8 cellular contexts compared by ENCODE assay signal in genomic region chr6:126339796-126340750, GRCh38. TPM values are rescaled to one million over a fixed set of nuclear protein-coding genes. Genes with fewer than 3 reads are reported as not detected.
DNase-seq lines count a peak whose midpoint lies in the region; ATAC-seq and TF ChIP-seq lines count a peak whose summit lies in the region.

TSS of gene CENPW (plus strand) at chr6:126340115. CDS start at chr6:126340274, 159 bp downstream.

- H3K9me3 Mint-ChIP-seq in GM23338, result no peaks in the 10 kb centered on the region
- no peaks in the 10 kb centered on the region for H3K9me3 Mint-ChIP-seq in activated T-cell treated with anti-CD3 and anti-CD28 coated beads, Interleukin-2, amount 50 U/mL, for 72 hours
- no peaks in the 10 kb centered on the region for H3K9me3 Mint-ChIP-seq in naive thymus-derived CD8-positive, alpha-beta T cell
- H3K9me3 Mint-ChIP-seq in stimulated activated naive B cell treated with anti-CD40 and anti-IgM and Interleukin-4, amounts not matched to agents 10 μg/mL and 1 μg/mL and 100 μg/mL, for 72 hours, result no peaks in the 10 kb centered on the region

- DNase-seq in EL (peak; percentile 90), GM23338 (ENCODE audit: low spot score) (peak; percentile 98), Karpas-422 (peak; percentile 97), RKO (ENCODE audit: low spot score) (peak; percentile 92), fibroblast of mammary gland (ENCODE audit: low read depth) (peak; percentile 91)
- peak; percentile 96 to 97 for DNase-seq in activated T-cell treated with anti-CD3 and anti-CD28 coated beads, Interleukin-2, amount 50 U/mL, for 72 hours
- peak; percentile 79 to 93 (median 83) for DNase-seq in naive thymus-derived CD8-positive, alpha-beta T cell
- DNase-seq in stimulated activated naive B cell treated with anti-CD40 and anti-IgM and Interleukin-4, amounts not matched to agents 10 μg/mL and 1 μg/mL and 100 μg/mL, for 72 hours, result peak; percentile 86

- peaks cover 21% of the 10 kb centered on the region for H3K4me1 Mint-ChIP-seq in GM23338
- peaks cover 22% of the 10 kb centered on the region for H3K4me1 Mint-ChIP-seq in activated T-cell treated with anti-CD3 and anti-CD28 coated beads, Interleukin-2, amount 50 U/mL, for 72 hours (ENCODE audit: low read depth)
- H3K4me1 Mint-ChIP-seq in naive thymus-derived CD8-positive, alpha-beta T cell, result peaks cover 0 to 11% (median 4%) of the 10 kb centered on the region in 4 donors
- H3K4me1 Mint-ChIP-seq in stimulated activated naive B cell treated with anti-CD40 and anti-IgM and Interleukin-4, amounts not matched to agents 10 μg/mL and 1 μg/mL and 100 μg/mL, for 72 hours, result peaks cover 5 to 6% of the 10 kb centered on the region in 2 donors

- H4K20me1 ChIP-seq in GM23338 (replicated peaks; ENCODE audit: insufficient read depth) (no peaks in the 10 kb centered on the region), Karpas-422 (ENCODE audit: insufficient read depth, low read depth, low read length) (no peaks in the 10 kb centered on the region)

- no peaks in the 10 kb centered on the region for H3K36me3 Mint-ChIP-seq in GM23338 (ENCODE audit: low read depth)
- no peaks in the 10 kb centered on the region for H3K36me3 Mint-ChIP-seq in activated T-cell treated with anti-CD3 and anti-CD28 coated beads, Interleukin-2, amount 50 U/mL, for 72 hours (ENCODE audit: insufficient read depth in 2 of 2)
- no peaks in the 10 kb centered on the region for H3K36me3 Mint-ChIP-seq in naive thymus-derived CD8-positive, alpha-beta T cell
- no peaks in the 10 kb centered on the region for H3K36me3 Mint-ChIP-seq in stimulated activated naive B cell treated with anti-CD40 and anti-IgM and Interleukin-4, amounts not matched to agents 10 μg/mL and 1 μg/mL and 100 μg/mL, for 72 hours

- no peaks in the 10 kb centered on the region for H3K36me3 ChIP-seq in GM23338 (ENCODE audit: insufficient read depth)
- H3K36me3 ChIP-seq in Karpas-422 (ENCODE audit: insufficient read depth, low read length), result no peaks in the 10 kb centered on the region

- H3K27ac ChIP-seq in GM23338 (ENCODE audit: low read depth) (peak within 1 kb of the TSS; percentile 91), Karpas-422 (ENCODE audit: low read length) (peak within 1 kb of the TSS; percentile 21)

- H3K9me2 ChIP-seq in GM23338 (ENCODE audit: insufficient read depth) (no peaks in the 10 kb centered on the region), Karpas-422 (replicated peaks; ENCODE audit: insufficient read depth, low read length) (no peaks in the 10 kb centered on the region)

- H3K27me3 Mint-ChIP-seq in GM23338 (ENCODE audit: insufficient read depth, low read depth, poor library complexity), result no peaks in the 10 kb centered on the region
- no peaks in the 10 kb centered on the region for H3K27me3 Mint-ChIP-seq in activated T-cell treated with anti-CD3 and anti-CD28 coated beads, Interleukin-2, amount 50 U/mL, for 72 hours (ENCODE audit: low read depth)
- H3K27me3 Mint-ChIP-seq in naive thymus-derived CD8-positive, alpha-beta T cell, result no peaks in the 10 kb centered on the region
- no peaks in the 10 kb centered on the region for H3K27me3 Mint-ChIP-seq in stimulated activated naive B cell treated with anti-CD40 and anti-IgM and Interleukin-4, amounts not matched to agents 10 μg/mL and 1 μg/mL and 100 μg/mL, for 72 hours

- H3K4me2 ChIP-seq in GM23338 (peak within 1 kb of the TSS; percentile 87), Karpas-422 (ENCODE audit: low read depth, low read length, poor library complexity, severe bottlenecking) (peak within 1 kb of the TSS; percentile 99)

- POLR2A ChIA-PET in naive thymus-derived CD8-positive, alpha-beta T cell (lab: Charles Lee), result no interaction called here

- no peak within 1 kb of the TSS for H3K27ac Mint-ChIP-seq in GM23338
- H3K27ac Mint-ChIP-seq in activated T-cell treated with anti-CD3 and anti-CD28 coated beads, Interleukin-2, amount 50 U/mL, for 72 hours, result no peak within 1 kb of the TSS
- H3K27ac Mint-ChIP-seq in naive thymus-derived CD8-positive, alpha-beta T cell, result peak within 1 kb of the TSS in 2 of 10 donors; percentile 2 to 55
- H3K27ac Mint-ChIP-seq in stimulated activated naive B cell treated with anti-CD40 and anti-IgM and Interleukin-4, amounts not matched to agents 10 μg/mL and 1 μg/mL and 100 μg/mL, for 72 hours, result no peak within 1 kb of the TSS

- H3K4me1 ChIP-seq in GM23338 (ENCODE audit: insufficient read depth) (peaks cover 32% of the 10 kb centered on the region), Karpas-422 (ENCODE audit: low read length) (peaks cover 32% of the 10 kb centered on the region)

- no peak for TF ChIP-seq CTCF in GM23338 (conservative IDR thresholded peaks at IDR 0.05; ENCODE audit: low read depth in 2 of 2)
- TF ChIP-seq CTCF in fibroblast of mammary gland (conservative IDR thresholded peaks at IDR 0.05; ENCODE audit: control insufficient read depth, insufficient read depth, low read depth, low read length), result no peak

- H3K27me3 ChIP-seq in GM23338 (ENCODE audit: insufficient read depth) (no peaks in the 10 kb centered on the region), Karpas-422 (ENCODE audit: low read length) (no peaks in the 10 kb centered on the region)

- H3K4me3 ChIP-seq in GM23338 (peak within 1 kb of the TSS; percentile 77), Karpas-422 (ENCODE audit: low read length) (peak within 1 kb of the TSS; percentile 77), fibroblast of mammary gland (ENCODE audit: control insufficient read depth, low read depth, low read length) (peak within 1 kb of the TSS; percentile 81)

- H2AFZ ChIP-seq in GM23338, result peak within 1 kb of the TSS; percentile 11; the same call in 1 of the 2 replicates
- H2AFZ ChIP-seq in Karpas-422 (ENCODE audit: low read length), result peak within 1 kb of the TSS; percentile 81

- no peaks in the 10 kb centered on the region for H3K9me3 ChIP-seq in Karpas-422 (ENCODE audit: low read length)

- H3K4me3 Mint-ChIP-seq in GM23338, result no peak within 1 kb of the TSS
- H3K4me3 Mint-ChIP-seq in activated T-cell treated with anti-CD3 and anti-CD28 coated beads, Interleukin-2, amount 50 U/mL, for 72 hours, result no peak within 1 kb of the TSS
- no peak within 1 kb of the TSS for H3K4me3 Mint-ChIP-seq in naive thymus-derived CD8-positive, alpha-beta T cell
- no peak within 1 kb of the TSS for H3K4me3 Mint-ChIP-seq in stimulated activated naive B cell treated with anti-CD40 and anti-IgM and Interleukin-4, amounts not matched to agents 10 μg/mL and 1 μg/mL and 100 μg/mL, for 72 hours

- peak within 1 kb of the TSS; percentile 70 for H3K9ac ChIP-seq in Karpas-422 (ENCODE audit: low read length)

- peak; percentile 93 for ATAC-seq in GM23338
- ATAC-seq in activated T-cell treated with anti-CD3 and anti-CD28 coated beads, Interleukin-2, amount 50 U/mL, for 72 hours (replicated peaks in 1 of 2), result peak; percentile 91 to 96
- ATAC-seq in naive thymus-derived CD8-positive, alpha-beta T cell, result peak; percentile 88 to 94
- peak; percentile 93 to 96 for ATAC-seq in stimulated activated naive B cell treated with anti-CD40 and anti-IgM and Interleukin-4, amounts not matched to agents 10 μg/mL and 1 μg/mL and 100 μg/mL, for 72 hours (replicated peaks)

- peaks cover 47% of the 10 kb centered on the region for H3K79me2 ChIP-seq in GM23338 (replicated peaks; ENCODE audit: insufficient read depth)
- H3K79me2 ChIP-seq in Karpas-422 (ENCODE audit: low read length), result peaks cover 48% of the 10 kb centered on the region

- H3F3A ChIP-seq in GM23338 (replicated peaks; ENCODE audit: low read depth), result peaks cover 4% of the 10 kb centered on the region; the same call in 1 of the 2 replicates

TF ChIP-seq in GM23338, 12 proteins besides CTCF, POLR2A, EP300 and RAD21:
- TF ChIP-seq NANOG (IDR thresholded peaks at IDR 0.05; ENCODE audit: borderline replicate concordance), result no peak
- TF ChIP-seq CREB1 (CRISPR knock-in tag; IDR thresholded peaks at IDR 0.05; ENCODE audit: low read depth), result peak; percentile 98
- peak; percentile 87 for TF ChIP-seq POLR2AphosphoS5 (IDR thresholded peaks at IDR 0.05; ENCODE audit: low read depth)
- peak; percentile 50; the same call in 1 of the 2 replicates for TF ChIP-seq ETS1 (IDR thresholded peaks at IDR 0.05)

RNA-seq across cellular contexts. Expression of gene CENPW, which starts in this region (rescaled TPM):
- total RNA-seq in GM23338 (2014; rRNA removed; shearing (Covaris generic)), result 16.5 and 22.4 TPM in 2 replicates
- 303 and 340 TPM in 2 replicates for polyA plus RNA-seq in GM23338 (2016; fragmentation: Nextera tagmentation; extraction: Ambion mirVana)
- total RNA-seq in Karpas-422 (2014; rRNA removed; shearing (Covaris generic); ENCODE audit: low replicate concordance), result 13.6 and 14.3 TPM in 2 replicates
- 10 to 100 TPM; 41.2 to 44.9 TPM for total RNA-seq in activated T-cell treated with anti-CD3 and anti-CD28 coated beads, Interleukin-2, amount 50 U/mL, for 72 hours
- total RNA-seq in naive thymus-derived CD8-positive, alpha-beta T cell, result 1 to 10 TPM in 1 of 2 experiments, not detected in 1; 1.1 TPM
- 1 to 10 TPM; 2.3 to 5.0 (median 2.9) TPM for polyA plus RNA-seq in naive thymus-derived CD8-positive, alpha-beta T cell

Comparison
In these comparisons a context has a peak if more than half of its experiments do, and no peak if none do; other contexts are left out.
1. Peak in every context shown above with its lines: DNase-seq, ATAC-seq, H3K4me3 ChIP-seq and H3K27ac ChIP-seq.
2. RNA of gene CENPW (polyA plus RNA-seq): 303 to 340 TPM in GM23338; 2.3 to 5.0 TPM in naive thymus-derived CD8-positive, alpha-beta T cell; every median in the first group is over 10 times any median in the second.